Comparison of ENCODE assay signal across 16 cellular contexts in genomic region chr16:86196687-86197391, GRCh38.
A peak's percentile ranks its signal among the peaks of the same experiment; 100 is the strongest.
DNase-seq lines count a peak whose midpoint lies in the region; FAIRE-seq and TF ChIP-seq lines count a peak whose summit lies in the region.
"Had no signal": no experiment of that assay in that cellular context is flagged by ENCODE, and none has a peak within 500 bp of the region (broad histone marks: within the 10 kb centered on the region; RNA-seq: fewer than 3 reads in every experiment).

No MANE protein-coding gene starts in this region.

- H3K4me1 Mint-ChIP-seq in endodermal cell = peaks cover 27% of the 10 kb centered on the region

- no peaks in the 10 kb centered on the region for H3K27me3 ChIP-seq in Peyer's patch
- no peaks in the 10 kb centered on the region for H3K27me3 ChIP-seq in endodermal cell (ENCODE audit: control insufficient read depth, insufficient read depth, low read length, poor library complexity, severe bottlenecking)
- H3K27me3 ChIP-seq in mesendoderm (ENCODE audit: insufficient read depth, low read length, poor library complexity) = no peaks in the 10 kb centered on the region
- H3K27me3 ChIP-seq in small intestine (ENCODE audit: control insufficient read depth in 2 of 2, insufficient read depth in 2 of 2, low read length in 2 of 2) = peaks cover 5 to 6% of the 10 kb centered on the region in 2 donors
- no peaks in the 10 kb centered on the region for H3K27me3 ChIP-seq in H7 (ENCODE audit: control insufficient read depth, insufficient read depth, low read length)

- peak overlapping the region; percentile 5 for H3K27ac Mint-ChIP-seq in endodermal cell

- peak overlapping the region; percentile 16 for H2BK120ac ChIP-seq in mesendoderm (ENCODE audit: low read depth, low read length)

- no peak overlapping the region for H2AK5ac ChIP-seq in mesendoderm (ENCODE audit: low read length)

- WGBS in endodermal cell (ENCODE audit: insufficient coverage in 1 of 2, insufficient read length in 1 of 2), 2 experiments = 91 to 94% methylated on average over 14 to 18 of the region's 18 CpGs
- no CpG with 5 or more reads among the region's 18 CpGs for WGBS in mesendoderm (ENCODE audit: extremely low coverage, insufficient coverage, low lambda C conversion rate)
- 67 to 77% (median 75%) methylated on average over 18 of the region's 18 CpGs for WGBS in small intestine, 3 donors

- H3K4me3 ChIP-seq in Peyer's patch = peak overlapping the region in 1 of 4 donors; percentile 9
- H3K4me3 ChIP-seq in endodermal cell (ENCODE audit: low read length) = no peak overlapping the region
- no peak overlapping the region for H3K4me3 ChIP-seq in mesendoderm (ENCODE audit: low read length)
- H3K4me3 ChIP-seq in small intestine (ENCODE audit: low read depth in 1 of 2, low read length in 2 of 2) = no peak overlapping the region
- no peak overlapping the region for H3K4me3 ChIP-seq in H7 (ENCODE audit: insufficient read depth, low read depth, low read length)
- H3K4me3 ChIP-seq: BLaER1 treated with 17β-estradiol and CSF1 and Interleukin-3, amounts not matched to agents 10 nM and 100 nM had no signal

- H3K27ac ChIP-seq in Peyer's patch (peak overlapping the region; percentile 38 to 93 (median 78)), endodermal cell (ENCODE audit: low read depth, low read length) (no peak overlapping the region), mesendoderm (ENCODE audit: low read depth, low read length) (no peak overlapping the region), small intestine (ENCODE audit: low read depth in 1 of 2, low read length in 1 of 2) (peak overlapping the region; percentile 9 to 87)
- H3K27ac ChIP-seq: BLaER1 treated with 17β-estradiol and CSF1 and Interleukin-3, amounts not matched to agents 10 nM and 100 nM had no signal

- H3K4me1 ChIP-seq in Peyer's patch (peaks cover 0 to 12% (median 0%) of the 10 kb centered on the region in 4 donors), endodermal cell (ENCODE audit: control insufficient read depth, insufficient read depth, low read length) (peaks cover 3% of the 10 kb centered on the region), mesendoderm (ENCODE audit: control insufficient read depth, low read depth, low read length) (no peaks in the 10 kb centered on the region), small intestine (ENCODE audit: control insufficient read depth in 2 of 2, insufficient read depth in 1 of 2, low read depth in 1 of 2, low read length in 1 of 2) (no peaks in the 10 kb centered on the region)
- H3K4me1 ChIP-seq: BLaER1 treated with 17β-estradiol and CSF1 and Interleukin-3, amounts not matched to agents 10 nM and 100 nM had no signal

- TF ChIP-seq POLR2A in Peyer's patch (IDR thresholded peaks at IDR 0.05) = no peak

- H3K9me3 ChIP-seq in Peyer's patch = no peaks in the 10 kb centered on the region
- H3K9me3 ChIP-seq in endodermal cell (ENCODE audit: control insufficient read depth, low read length) = no peaks in the 10 kb centered on the region
- H3K9me3 ChIP-seq in small intestine (ENCODE audit: control insufficient read depth, low read depth) = no peaks in the 10 kb centered on the region
- H3K9me3 ChIP-seq: BLaER1 treated with 17β-estradiol and CSF1 and Interleukin-3, amounts not matched to agents 10 nM and 100 nM had no signal

- FAIRE-seq in small intestine (lab: Jason Lieb, UNC) (no peak), D721Med (lab: Jason Lieb, UNC) (no peak)
- FAIRE-seq: RCC 7860 had no signal

- no peaks in the 10 kb centered on the region for H3K79me1 ChIP-seq in mesendoderm (ENCODE audit: low read length)

- H3K36me3 ChIP-seq in Peyer's patch (no peaks in the 10 kb centered on the region), endodermal cell (ENCODE audit: control insufficient read depth, insufficient read depth, low read length) (no peaks in the 10 kb centered on the region), mesendoderm (ENCODE audit: control insufficient read depth, insufficient read depth, low read length) (no peaks in the 10 kb centered on the region), small intestine (ENCODE audit: control insufficient read depth in 2 of 2, insufficient read depth in 2 of 2, low read length in 2 of 2) (no peaks in the 10 kb centered on the region), H7 (replicated peaks; ENCODE audit: control insufficient read depth, insufficient read depth, low read length) (no peaks in the 10 kb centered on the region)
- H3K36me3 ChIP-seq: BLaER1 treated with 17β-estradiol and CSF1 and Interleukin-3, amounts not matched to agents 10 nM and 100 nM had no signal

- H4K8ac ChIP-seq in mesendoderm (ENCODE audit: low read depth, low read length) = no peak overlapping the region

- H3K36me3 Mint-ChIP-seq in endodermal cell (ENCODE audit: low read depth) = no peaks in the 10 kb centered on the region

- DNase-seq in Peyer's patch (no peak), endodermal cell (no peak), mesendoderm (no peak), small intestine (no peak), D721Med (ENCODE audit: insufficient read length, low spot score) (no peak), H7 (no peak), NCI-H2107 treated with DMSO at 0.1 percent for 48 hours (lab: John Stamatoyannopoulos, UW; ENCODE audit: unreplicated experiment) (no peak), COLO829 (ENCODE audit: low spot score) (no peak)
- DNase-seq: DMS153, GOT3, Kasumi-1, NCI-H1417 treated with DMSO at 0.1 percent for 48 hours, NCI-H2029, NCI-H510A treated with DMSO at 0.1 percent for 48 hours had no signal

- no peak overlapping the region for H2BK5ac ChIP-seq in mesendoderm (ENCODE audit: low read length)

- H3K56ac ChIP-seq in mesendoderm (ENCODE audit: low read length) = no peak overlapping the region

- no peak overlapping the region for H3K23ac ChIP-seq in mesendoderm (ENCODE audit: low read length)

- no peaks in the 10 kb centered on the region for H3K9me3 Mint-ChIP-seq in endodermal cell

- no peak overlapping the region for H4K5ac ChIP-seq in mesendoderm (ENCODE audit: low read length)

- no peak overlapping the region for H3K4ac ChIP-seq in mesendoderm (ENCODE audit: low read depth, low read length)

- H3K18ac ChIP-seq in mesendoderm (ENCODE audit: low read length) = no peak overlapping the region

- TF ChIP-seq CTCF in Peyer's patch (IDR thresholded peaks at IDR 0.05) = no peak
- TF ChIP-seq CTCF in endodermal cell (conservative IDR thresholded peaks at IDR 0.05) = no peak
- no peak for TF ChIP-seq CTCF in D721Med (IDR thresholded peaks at IDR 0.05; ENCODE audit: insufficient read depth, missing control alignments)

- no peaks in the 10 kb centered on the region for H3K79me2 ChIP-seq in mesendoderm (ENCODE audit: control insufficient read depth, insufficient read depth, low read length)

- H3K27me3 Mint-ChIP-seq in endodermal cell (ENCODE audit: insufficient read depth) = peaks cover 5% of the 10 kb centered on the region

- H3K9ac ChIP-seq in endodermal cell (ENCODE audit: extremely low read depth, low read length, poor library complexity, severe bottlenecking) (no peak overlapping the region), mesendoderm (ENCODE audit: low read length) (no peak overlapping the region)
- H3K9ac ChIP-seq: BLaER1 treated with 17β-estradiol and CSF1 and Interleukin-3, amounts not matched to agents 10 nM and 100 nM had no signal

- no peak overlapping the region for H3K4me3 Mint-ChIP-seq in endodermal cell

- H3K4me2 ChIP-seq in mesendoderm (ENCODE audit: low read length) = no peak overlapping the region
- H3K4me2 ChIP-seq: BLaER1 treated with 17β-estradiol and CSF1 and Interleukin-3, amounts not matched to agents 10 nM and 100 nM had no signal

- no peak overlapping the region for H2BK15ac ChIP-seq in mesendoderm (replicated peaks; ENCODE audit: low read depth)

Comparison
In these comparisons a context has a peak if more than half of its experiments do, and no peak if none do; other contexts are left out.
1. H3K27ac ChIP-seq: peak in Peyer's patch (4 of 4) and small intestine (2 of 2); none in endodermal cell (single experiment) and mesendoderm (single experiment).